Comparison of ENCODE assay signal across 24 cellular contexts in the genomic region with DNA sequence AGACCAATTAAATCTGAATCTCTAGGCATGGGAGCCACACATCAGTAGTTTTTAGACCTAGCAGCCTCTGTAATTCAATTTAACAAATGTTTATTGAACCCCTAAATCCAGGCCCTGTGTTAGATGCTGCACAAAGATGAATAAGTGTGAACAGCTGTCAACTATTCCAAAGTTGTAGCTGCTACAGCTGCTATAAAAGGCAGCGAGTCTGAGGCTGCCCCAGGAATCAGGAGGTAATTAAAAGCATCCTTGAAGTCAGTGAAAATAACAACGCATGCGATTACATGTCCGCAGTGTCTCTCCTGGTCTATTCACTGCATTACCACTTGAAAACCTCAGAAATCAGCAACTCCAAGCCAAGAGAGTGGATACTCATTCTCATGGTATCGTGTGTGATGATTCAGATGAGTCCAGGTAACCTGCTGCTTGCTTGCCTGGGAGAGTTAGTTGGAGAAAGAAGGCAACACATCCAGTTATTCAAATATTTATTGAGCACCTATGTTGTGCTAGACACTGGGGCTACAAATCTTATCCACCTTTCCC. TPM values are rescaled to one million over a fixed set of nuclear protein-coding genes. Genes with fewer than 3 reads are reported as not detected.
A peak's percentile ranks its signal among the peaks of the same experiment; 100 is the strongest.
DNase-seq lines count a peak whose midpoint lies in the region; FAIRE-seq and TF ChIP-seq lines count a peak whose summit lies in the region.
"Had no signal": no experiment of that assay in that cellular context is flagged by ENCODE, and none has a peak within 500 bp of the region (broad histone marks: within the 10 kb centered on the region; RNA-seq: fewer than 3 reads in every experiment).

No MANE protein-coding gene starts in this region.

- DNase-seq in GM12891 (ENCODE audit: insufficient read length, low spot score) (no peak), LHCN-M2 (ENCODE audit: low read depth) (peak; percentile 14), bronchial epithelial cell (ENCODE audit: low read depth) (peak; percentile 38), keratinocyte (ENCODE audit: low read depth, low spot score) (no peak), NCI-H345 (lab: John Stamatoyannopoulos, UW) (no peak), H7 (no peak), NCI-H69 (lab: John Stamatoyannopoulos, UW) (no peak)
- DNase-seq in activated naive CD4-positive, alpha-beta T cell treated with anti-CD3 and anti-CD28 coated beads, Interleukin-2, amount 50 U/mL, for 16 hours, result no peak
- DNase-seq: CD4-positive, CD25-positive, alpha-beta regulatory T cell; DMS153; GM23248; IMR-90; KG1; NCI-H1092 treated with DMSO at 0.1 percent for 48 hours; NCI-H146; NCI-H1930; NCI-H2171 treated with DMSO at 0.1 percent for 48 hours; NCI-H774; SIG-M5; SK-N-SH; SW 1271 had no signal

- no peaks in the 10 kb centered on the region for H3K36me3 ChIP-seq in bronchial epithelial cell (ENCODE audit: control insufficient read depth, insufficient read depth, low read length)
- H3K36me3 ChIP-seq in keratinocyte (ENCODE audit: control insufficient read depth in 2 of 2, extremely low read depth in 1 of 2, insufficient read depth in 2 of 2, low read length in 2 of 2), result no peaks in the 10 kb centered on the region
- no peaks in the 10 kb centered on the region for H3K36me3 ChIP-seq in H7 (replicated peaks; ENCODE audit: control insufficient read depth, insufficient read depth, low read length)
- H3K36me3 ChIP-seq: BLaER1 had no signal

- H4K20me1 ChIP-seq in keratinocyte (ENCODE audit: control insufficient read depth, extremely low read depth, insufficient read depth, low read length), result no peaks in the 10 kb centered on the region
- H4K20me1 ChIP-seq: BLaER1 had no signal

- no peak for TF ChIP-seq CTCF in bronchial epithelial cell (IDR thresholded peaks at IDR 0.05; ENCODE audit: insufficient read depth, low read length, severe bottlenecking)
- TF ChIP-seq CTCF in keratinocyte (optimal IDR thresholded peaks at IDR 0.05 in 1 of 3, IDR thresholded peaks at IDR 0.05 in 1 of 3, conservative IDR thresholded peaks at IDR 0.05 in 1 of 3; ENCODE audit: extremely low read depth in 1 of 3, insufficient read depth in 2 of 3, low read length in 3 of 3), result no peak

- H3K4me3 ChIP-seq in bronchial epithelial cell (ENCODE audit: low read depth, low read length) (no peak overlapping the region), keratinocyte (ENCODE audit: control insufficient read depth in 2 of 3, extremely low read depth in 1 of 3, insufficient read depth in 2 of 3, low read depth in 1 of 3, low read length in 3 of 3) (no peak overlapping the region), H7 (ENCODE audit: insufficient read depth, low read depth, low read length) (no peak overlapping the region)
- H3K4me3 ChIP-seq: BLaER1, GM23248 had no signal

- no peak overlapping the region for H2AFZ ChIP-seq in keratinocyte (ENCODE audit: control insufficient read depth, low read length)
- H2AFZ ChIP-seq: GM23248 had no signal

- FAIRE-seq in GM12891 (lab: Jason Lieb, UNC), result peak; percentile 9
- FAIRE-seq in bronchial epithelial cell (lab: Jason Lieb, UNC), result no peak
- FAIRE-seq in keratinocyte (lab: Jason Lieb, UNC), result peak; percentile 9
- FAIRE-seq: A204.1, RCC 7860 had no signal

- TF ChIP-seq POLR2A in GM12891 (IDR thresholded peaks at IDR 0.05; ENCODE audit: low read depth, low read length), result no peak

- H3K27me3 ChIP-seq in bronchial epithelial cell (ENCODE audit: control insufficient read depth, insufficient read depth, low read length) (no peaks in the 10 kb centered on the region), keratinocyte (ENCODE audit: control insufficient read depth, extremely low read depth, insufficient read depth, low read length) (no peaks in the 10 kb centered on the region), H7 (ENCODE audit: control insufficient read depth, insufficient read depth, low read length) (no peaks in the 10 kb centered on the region)
- H3K27me3 ChIP-seq: BLaER1 had no signal

- H3K27ac ChIP-seq in keratinocyte (ENCODE audit: control insufficient read depth, insufficient read depth, low read length), result no peak overlapping the region
- H3K27ac ChIP-seq: BLaER1, GM23248 had no signal

- dilution Hi-C loops in keratinocyte (cut with MboI; ENCODE audit: extremely low pct_ligation_motif_present, low sequenced_read_pairs), result no loop called here

- H3K79me2 ChIP-seq in keratinocyte (ENCODE audit: control insufficient read depth, insufficient read depth, low read length), result no peaks in the 10 kb centered on the region

- H3K4me1 ChIP-seq in keratinocyte (ENCODE audit: control insufficient read depth, extremely low read depth, insufficient read depth, low read length), result no peaks in the 10 kb centered on the region
- H3K4me1 ChIP-seq: BLaER1 had no signal

- H3K9ac ChIP-seq in keratinocyte (ENCODE audit: control insufficient read depth, extremely low read depth, insufficient read depth, low read length), result no peak overlapping the region
- H3K9ac ChIP-seq: BLaER1, GM23248, SK-N-SH had no signal

- no peaks in the 10 kb centered on the region for H3K9me3 ChIP-seq in keratinocyte (ENCODE audit: control insufficient read depth, low read depth, low read length)
- H3K9me3 ChIP-seq: BLaER1, SK-N-SH had no signal

- H3K9me1 ChIP-seq in keratinocyte (ENCODE audit: control insufficient read depth, extremely low read depth, insufficient read depth, low read length), result no peaks in the 10 kb centered on the region

- H3K4me2 ChIP-seq in keratinocyte (ENCODE audit: control insufficient read depth, extremely low read depth, insufficient read depth, low read depth, low read length), result no peak overlapping the region
- H3K4me2 ChIP-seq: BLaER1, SK-N-SH had no signal

TF ChIP-seq in GM12891, 5 proteins besides CTCF, POLR2A, EP300 and RAD21:
- TF ChIP-seq TAF1 (IDR thresholded peaks at IDR 0.05; ENCODE audit: low read depth, low read length) (no peak), POLR2AphosphoS5 (IDR thresholded peaks at IDR 0.05; ENCODE audit: low read depth, low read length) (no peak), PAX5 (IDR thresholded peaks at IDR 0.05; ENCODE audit: insufficient read depth, low read length, severe bottlenecking) (no peak)

RNA-seq across cellular contexts. Expression of a gene that starts 34.9 kb away (rescaled TPM):
- polyA plus RNA-seq in GM12891 (2012; ENCODE audit: low read depth, missing spikeins), result 9.3 TPM
- 13.6 and 15.8 TPM in 2 replicates for total RNA-seq in LHCN-M2 (2014; rRNA removed)
- polyA plus RNA-seq in LHCN-M2 (2012), result 3.7 TPM
- 5.3 and 6.8 TPM in 2 replicates for total RNA-seq in bronchial epithelial cell
- polyA plus RNA-seq in keratinocyte, result 6.9 to 10.4 TPM (median 7.3 TPM) in 3 replicates
- polyA plus RNA-seq in keratinocyte (2011; ENCODE audit: low read depth), result 7.4 TPM
- polyA plus RNA-seq in keratinocyte (2011; cell fraction: cytosol; rRNA removed), result 4.4 and 8.3 TPM in 2 replicates
- polyA plus RNA-seq in keratinocyte (2011; cell fraction: nucleus; rRNA removed), result 13.2 and 18.0 TPM in 2 replicates
- polyA plus RNA-seq in keratinocyte (2012; ENCODE audit: low replicate concordance), result 3.1 and 6.3 TPM in 2 replicates
- polyA minus RNA-seq in keratinocyte, result 4.7 to 24.5 TPM (median 11.7 TPM) in 3 replicates
- 7.5 TPM for polyA minus RNA-seq in keratinocyte (2011; cell fraction: cytosol; rRNA and poly(A)+ RNA removed)
- 24.0 and 50.6 TPM in 2 replicates for polyA minus RNA-seq in keratinocyte (2011; cell fraction: nucleus; rRNA and poly(A)+ RNA removed)
- total RNA-seq in H7 (2014; rRNA removed; shearing (Covaris generic)), result 8.1 and 12.5 TPM in 2 replicates

Comparison
In these comparisons a context has a peak if more than half of its experiments do, and no peak if none do; other contexts are left out.
1. DNase-seq: peak in LHCN-M2 (single experiment) and bronchial epithelial cell (single experiment); none in GM12891 (single experiment), keratinocyte (single experiment), NCI-H345 (single experiment), activated naive CD4-positive, alpha-beta T cell treated with anti-CD3 and anti-CD28 coated beads, Interleukin-2, amount 50 U/mL, for 16 hours (single experiment), H7 (single experiment) and NCI-H69 (single experiment).